8 cellular contexts compared by ENCODE assay signal in the genomic region with DNA sequence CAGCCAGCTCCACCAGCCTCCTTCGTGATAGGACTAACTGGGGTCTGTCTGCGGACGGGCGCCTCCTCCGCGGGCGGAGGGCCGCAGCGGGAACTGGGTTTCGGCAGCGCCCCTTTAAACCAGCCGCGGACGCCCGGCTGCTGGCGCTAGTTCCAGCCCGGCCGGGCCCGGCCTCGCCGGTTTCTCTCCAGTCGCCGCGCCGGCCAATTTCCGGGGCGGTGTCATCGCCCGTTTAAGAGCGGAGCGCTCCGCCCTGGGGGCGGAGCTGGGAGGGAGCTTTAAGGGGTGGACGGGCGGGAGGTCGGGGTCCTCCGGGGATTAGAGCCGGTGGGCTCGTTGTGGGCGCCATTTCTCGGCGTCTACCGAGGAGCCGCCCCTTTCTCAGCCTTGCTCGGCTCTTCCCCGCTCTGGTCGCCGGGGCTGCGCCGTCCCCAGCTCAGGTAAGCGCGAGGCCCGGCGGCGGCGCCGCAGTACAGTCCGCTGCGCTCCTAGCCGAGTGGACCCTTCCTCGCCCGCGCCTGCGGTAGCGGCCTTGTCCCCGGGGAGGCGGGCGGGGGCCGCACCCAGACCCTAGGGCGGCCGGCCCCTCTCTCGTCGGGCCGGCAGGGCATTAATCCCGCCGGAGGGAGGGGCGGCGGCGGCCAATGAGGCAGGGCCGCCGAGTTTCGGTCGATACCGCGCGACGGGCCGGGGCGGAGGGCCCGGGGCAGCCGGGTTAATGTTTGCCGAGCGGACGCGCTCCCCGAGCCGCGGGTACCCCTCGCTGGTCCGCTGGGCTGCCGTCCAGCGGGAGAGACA. TPM values are rescaled to one million over a fixed set of nuclear protein-coding genes. Genes with fewer than 3 reads are reported as not detected.
A peak's percentile ranks its signal among the peaks of the same experiment; 100 is the strongest.
DNase-seq lines count a peak whose midpoint lies in the region; ATAC-seq and TF ChIP-seq lines count a peak whose summit lies in the region.

Gene EPB41L5 (plus strand): TSS at position 307 of the 798 bp plus-strand sequence. CDS start 6,008 bp downstream, outside the sequence.

- no peaks in the 10 kb centered on the region for H3K36me3 Mint-ChIP-seq in T-cell

- H3K4me1 ChIP-seq in psoas muscle, result peaks cover 4% of the 10 kb centered on the region
- peaks cover 2% of the 10 kb centered on the region for H3K4me1 ChIP-seq in urinary bladder (ENCODE audit: insufficient read depth)

- peak within 1 kb of the TSS; percentile 47 to 50 for H3K27ac Mint-ChIP-seq in T-cell

- H3K27ac ChIP-seq in psoas muscle, result peak within 1 kb of the TSS; percentile 94
- peak within 1 kb of the TSS; percentile 82 for H3K27ac ChIP-seq in urinary bladder (ENCODE audit: low read depth)

- H3K27me3 Mint-ChIP-seq in T-cell, result no peaks in the 10 kb centered on the region

- DNase-seq in NCI-H1417 (lab: John Stamatoyannopoulos, UW), result peak; percentile 82 to 96 (median 94)
- DNase-seq in T-cell, result peak; percentile 49 to 79 (median 66)
- DNase-seq in amniotic stem cell (lab: John Stamatoyannopoulos, UW), result peak; percentile 91
- DNase-seq in left ventricle myocardium superior, result peak; percentile 97
- DNase-seq in psoas muscle, result peak; percentile 95 to 96

- 0 to 1% (median 0%) methylated on average over 86 to 102 of the region's 102 CpGs for WGBS in psoas muscle, 3 donors
- WGBS in urinary bladder, result under 1% methylated on average over 102 of the region's 102 CpGs

- POLR2A ChIA-PET in T-cell (lab: Charles Lee), result interaction anchor here (0.5 to 0.6 kb wide), 3 partner anchors 33 to 237 kb away, joined by 3 to 5 read pairs (median 4); no protein-coding TSS in a partner anchor

- H3K36me3 ChIP-seq in psoas muscle (ENCODE audit: insufficient read depth in 1 of 2, low read depth in 1 of 2), result no peaks in the 10 kb centered on the region
- H3K36me3 ChIP-seq in urinary bladder (ENCODE audit: insufficient read depth), result no peaks in the 10 kb centered on the region

- intact Hi-C loops in left ventricle myocardium superior (cut with micrococcal nuclease), result no loop called here
- intact Hi-C loops in psoas muscle (cut with DNase I), result loop anchor here in 1 of 2 donors (5.0 kb wide), 1 partner anchor 251 kb away; no protein-coding TSS in a partner anchor

- H3K9me3 Mint-ChIP-seq in T-cell, result no peaks in the 10 kb centered on the region

- peak within 1 kb of the TSS; percentile 67 for H3K4me3 ChIP-seq in GM12875 (ENCODE audit: low read depth, low read length)
- peak within 1 kb of the TSS; percentile 95 for H3K4me3 ChIP-seq in psoas muscle
- H3K4me3 ChIP-seq in urinary bladder (ENCODE audit: low read depth, low read length), result peak within 1 kb of the TSS; percentile 93

- CTCF ChIA-PET in T-cell (lab: Charles Lee), result interaction anchor here in 1 of 2 donors (0.5 to 1.3 kb wide), 5 partner anchors 25 to 240 kb away, joined by 3 to 6 read pairs (median 4); partner anchors contain the start of gene RALB

- H3K4me3 Mint-ChIP-seq in T-cell, result peak within 1 kb of the TSS; percentile 76 to 84 (median 81)

- H3K9me3 ChIP-seq in psoas muscle, result no peaks in the 10 kb centered on the region

- TF ChIP-seq CTCF in GM12875 (IDR thresholded peaks at IDR 0.05; ENCODE audit: borderline replicate concordance, insufficient read depth, low read depth, low read length) (0 out of 2 replicates have a peak, but pooled peaks have one; percentile 5), psoas muscle (IDR thresholded peaks at IDR 0.05) (no peak)

- peaks cover 18 to 21% (median 19%) of the 10 kb centered on the region in 3 donors for H3K4me1 Mint-ChIP-seq in T-cell

- peak; percentile 94 for ATAC-seq in HG02759 (IDR thresholded peaks at IDR 0.05; ENCODE audit: unreplicated experiment)
- ATAC-seq in T-cell (replicated peaks in 1 of 4), result peak; percentile 91 to 94 (median 92)
- ATAC-seq in left ventricle myocardium superior, result peak; percentile 99
- ATAC-seq in psoas muscle, result peak; percentile 96 to 97 (median 97)

- H3K27me3 ChIP-seq in psoas muscle (ENCODE audit: insufficient read depth in 3 of 3, low read length in 2 of 3), result no peaks in the 10 kb centered on the region

RNA-seq across cellular contexts. Expression of gene EPB41L5, which starts in this region (rescaled TPM):
- total RNA-seq in T-cell (1 to 10 TPM; 5.6 to 7.9 (median 6.0) TPM), left ventricle myocardium superior (9.3 TPM), psoas muscle (10 to 100 TPM; 12.5 to 16.0 (median 14.8) TPM), urinary bladder (48.3 TPM)
- polyA plus RNA-seq in psoas muscle (10 to 100 TPM in 1 of 3 donors, 1 to 10 TPM in 2; 4.2 to 10.5 (median 4.3) TPM), urinary bladder (10.3 TPM)

Comparison
In these comparisons a context has a peak if more than half of its experiments do, and no peak if none do; other contexts are left out.
1. Peak in every context shown above with its lines: DNase-seq, ATAC-seq, H3K4me3 ChIP-seq and H3K27ac ChIP-seq.